22 cellular contexts compared by ENCODE assay signal in the genomic region with DNA sequence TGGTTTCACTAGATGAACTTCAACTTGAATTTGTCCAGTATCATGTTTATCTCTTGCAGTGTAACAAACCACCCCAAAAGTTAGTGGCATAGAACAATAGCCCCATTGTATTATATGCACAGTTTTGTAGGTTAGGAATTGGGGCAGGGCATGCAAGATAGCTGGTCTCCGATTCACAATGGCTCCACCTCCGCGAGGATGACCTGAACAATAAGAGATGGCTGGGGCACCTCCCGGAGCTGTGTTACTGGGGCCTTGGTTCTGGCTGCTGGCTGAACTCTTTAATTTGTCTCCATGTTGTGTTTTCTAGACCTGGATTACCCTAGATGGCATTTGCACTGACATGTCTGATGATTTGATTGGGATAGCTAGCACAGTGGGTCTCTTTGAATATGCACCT.
"Had no signal": no experiment of that assay in that cellular context is flagged by ENCODE, and none has a peak within 500 bp of the region (broad histone marks: within the 10 kb centered on the region; RNA-seq: fewer than 3 reads in every experiment).

No MANE protein-coding gene starts in this region.

- H3K36me3 ChIP-seq: colonic mucosa, esophagus muscularis mucosa, esophagus squamous epithelium, gastrocnemius medialis, gastroesophageal sphincter, heart left ventricle, heart right ventricle had no signal

- H3K27ac ChIP-seq: colonic mucosa, coronary artery, dorsolateral prefrontal cortex, epithelial cell of prostate, esophagus muscularis mucosa, esophagus squamous epithelium, foreskin keratinocyte, gastrocnemius medialis, gastroesophageal sphincter, heart left ventricle, heart right ventricle had no signal

- H3K27me3 ChIP-seq: colonic mucosa, foreskin keratinocyte, gastrocnemius medialis, gastroesophageal sphincter had no signal

- DNase-seq: colonic mucosa; cortex of kidney; dermis blood vessel endothelial cell; dorsolateral prefrontal cortex; effector CD4-positive, alpha-beta T cell; effector CD8-positive, alpha-beta T cell; effector memory CD4-positive, alpha-beta T cell; effector memory CD8-positive, alpha-beta T cell; endodermal cell; erythroblast; esophagus squamous epithelium; foreskin fibroblast; foreskin keratinocyte; foreskin melanocyte; gastrocnemius medialis; glutamatergic neuron; heart left ventricle; heart right ventricle had no signal

- H3K4me1 ChIP-seq: colonic mucosa, esophagus muscularis mucosa, esophagus squamous epithelium, foreskin keratinocyte, gastrocnemius medialis, gastroesophageal sphincter, heart left ventricle, heart right ventricle had no signal

- H3K9me3 ChIP-seq: colonic mucosa, esophagus muscularis mucosa, esophagus squamous epithelium, gastrocnemius medialis, gastroesophageal sphincter, heart left ventricle, heart right ventricle had no signal

- H3K4me3 ChIP-seq: colonic mucosa, coronary artery, dorsolateral prefrontal cortex, esophagus muscularis mucosa, esophagus squamous epithelium, gastrocnemius medialis, gastroesophageal sphincter, heart left ventricle, heart right ventricle had no signal
